In genomic region chr3:50695031-50695430, GRCh38 we compare ENCODE assay signal across 40 cellular contexts.
"Had no signal": no experiment of that assay in that cellular context is flagged by ENCODE, and none has a peak within 500 bp of the region (broad histone marks: within the 10 kb centered on the region; RNA-seq: fewer than 3 reads in every experiment).

No MANE protein-coding gene starts in this region.

- H3K4me3 Mint-ChIP-seq: activated naive CD4-positive, alpha-beta T cell treated with anti-CD3 and anti-CD28 coated beads for 36 hours; activated naive CD4-positive, alpha-beta T cell treated with anti-CD3 and anti-CD28 coated beads, Interleukin-2, amount 10 ng/mL, durations not matched to agents 7 days and 5 days; activated naive CD4-positive, alpha-beta T cell treated with anti-CD3 and anti-CD28 coated beads, Interleukin-2, amount 50 U/mL, for 24 hours; activated naive CD8-positive, alpha-beta T cell; activated naive CD8-positive, alpha-beta T cell treated with anti-CD3 and anti-CD28 coated beads for 36 hours; activated naive CD8-positive, alpha-beta T cell treated with anti-CD3 and anti-CD28 coated beads, Interleukin-2, amount 10 ng/mL, durations not matched to agents 7 days and 5 days; activated naive CD8-positive, alpha-beta T cell treated with anti-CD3 and anti-CD28 coated beads, Interleukin-2, amount 50 U/mL, for 24 hours; activated T-cell treated with anti-CD3 and anti-CD28 coated beads, Interleukin-2, amount 50 U/mL, for 24 hours; activated T-cell treated with anti-CD3 and anti-CD28 coated beads, Interleukin-2, amount 50 U/mL, for 4 hours; activated T-cell treated with anti-CD3 and anti-CD28 coated beads, Interleukin-2, amount 50 U/mL, for 72 hours; activated T-helper 1 cell treated with anti-CD3 and anti-CD28 coated beads, Interleukin-12 subunit alpha, Interleukin-12 subunit beta, Interleukin-2, Interleukin-4 antibody, amounts not matched to agents 30 ng/mL and 10 ng/mL and 1 ng/mL, durations not matched to agents 14 hours and 24 hours and 36 hours; activated T-helper 17 cell treated with anti-CD3 and anti-CD28 coated beads, Interleukin-2, amount 50 U/mL, for 72 hours; brain; central memory CD8-positive, alpha-beta T cell had no signal

- H3K4me3 ChIP-seq: adrenal gland, ascending aorta, body of pancreas, breast epithelium, cardiac muscle cell had no signal

- H3K9me3 Mint-ChIP-seq: activated naive CD4-positive, alpha-beta T cell treated with anti-CD3 and anti-CD28 coated beads, Interleukin-2, amount 50 U/mL, for 24 hours; central memory CD8-positive, alpha-beta T cell had no signal

- H3K36me3 ChIP-seq: adrenal gland, ascending aorta, brain microvascular endothelial cell, breast epithelium, cardiac muscle cell had no signal

- H3K27me3 ChIP-seq: adrenal gland, ascending aorta, body of pancreas, brain microvascular endothelial cell, breast epithelium, cardiac muscle cell had no signal

- H3K27me3 Mint-ChIP-seq: activated naive CD4-positive, alpha-beta T cell treated with anti-CD3 and anti-CD28 coated beads, Interleukin-2, amount 50 U/mL, for 24 hours; activated naive CD8-positive, alpha-beta T cell; activated naive CD8-positive, alpha-beta T cell treated with anti-CD3 and anti-CD28 coated beads for 36 hours; activated naive CD8-positive, alpha-beta T cell treated with anti-CD3 and anti-CD28 coated beads, Interleukin-2, amount 10 ng/mL, durations not matched to agents 7 days and 5 days; activated naive CD8-positive, alpha-beta T cell treated with anti-CD3 and anti-CD28 coated beads, Interleukin-2, amount 50 U/mL, for 24 hours; activated T-helper 17 cell treated with anti-CD3 and anti-CD28 coated beads, Interleukin-2, amount 50 U/mL, for 72 hours had no signal

- H3K9me3 ChIP-seq: adrenal gland, ascending aorta, breast epithelium had no signal

- H3K4me1 Mint-ChIP-seq: activated naive CD4-positive, alpha-beta T cell treated with anti-CD3 and anti-CD28 coated beads, Interleukin-2, amount 10 ng/mL, durations not matched to agents 7 days and 5 days; activated naive CD4-positive, alpha-beta T cell treated with anti-CD3 and anti-CD28 coated beads, Interleukin-2, amount 50 U/mL, for 24 hours; activated naive CD8-positive, alpha-beta T cell treated with anti-CD3 and anti-CD28 coated beads for 36 hours; activated naive CD8-positive, alpha-beta T cell treated with anti-CD3 and anti-CD28 coated beads, Interleukin-2, amount 10 ng/mL, durations not matched to agents 7 days and 5 days; activated naive CD8-positive, alpha-beta T cell treated with anti-CD3 and anti-CD28 coated beads, Interleukin-2, amount 50 U/mL, for 24 hours; activated T-helper 17 cell treated with anti-CD3 and anti-CD28 coated beads, Interleukin-2, amount 50 U/mL, for 72 hours; central memory CD8-positive, alpha-beta T cell had no signal

- FAIRE-seq: astrocyte, bronchial epithelial cell had no signal

- H3K27ac ChIP-seq: adrenal gland, ascending aorta, body of pancreas, brain microvascular endothelial cell, breast epithelium, cardiac muscle cell had no signal

- DNase-seq: activated effector memory CD4-positive, alpha-beta T cell treated with anti-CD3 and anti-CD28 coated beads, Interleukin-2, amount 50 U/mL, for 16 hours; activated effector memory CD4-positive, alpha-beta T cell treated with Interleukin-2 at 50 U/mL for 16 hours; activated gamma-delta T cell; activated gamma-delta T cell treated with Interleukin-2 at 50 U/mL for 16 hours; activated naive CD4-positive, alpha-beta T cell; activated naive CD4-positive, alpha-beta T cell treated with anti-CD3 and anti-CD28 coated beads for 36 hours; activated naive CD4-positive, alpha-beta T cell treated with anti-CD3 and anti-CD28 coated beads, Interleukin-2, amount 10 ng/mL, durations not matched to agents 7 days and 5 days; activated naive CD4-positive, alpha-beta T cell treated with anti-CD3 and anti-CD28 coated beads, Interleukin-2, amount 50 U/mL, for 16 hours; activated naive CD4-positive, alpha-beta T cell treated with Interleukin-2 at 50 U/mL for 16 hours; activated naive CD8-positive, alpha-beta T cell treated with anti-CD3 and anti-CD28 coated beads for 36 hours; activated naive CD8-positive, alpha-beta T cell treated with anti-CD3 and anti-CD28 coated beads, Interleukin-2, amount 10 ng/mL, durations not matched to agents 7 days and 5 days; activated naive CD8-positive, alpha-beta T cell treated with anti-CD3 and anti-CD28 coated beads, Interleukin-2, amount 50 U/mL, for 24 hours; activated T-cell treated with anti-CD3 and anti-CD28 coated beads, Interleukin-2, amount 50 U/mL, for 1 hour; activated T-cell treated with anti-CD3 and anti-CD28 coated beads, Interleukin-2, amount 50 U/mL, for 24 hours; activated T-cell treated with anti-CD3 and anti-CD28 coated beads, Interleukin-2, amount 50 U/mL, for 4 hours; activated T-cell treated with anti-CD3 and anti-CD28 coated beads, Interleukin-2, amount 50 U/mL, for 48 hours; activated T-cell treated with anti-CD3 and anti-CD28 coated beads, Interleukin-2, amount 50 U/mL, for 72 hours; adrenal gland; amniotic stem cell; amygdala; anterior cingulate cortex; aorta; body of pancreas; brain microvascular endothelial cell; caudate nucleus; central memory CD4-positive, alpha-beta T cell; cerebellar nuclear complex had no signal

- H3K36me3 Mint-ChIP-seq: activated naive CD4-positive, alpha-beta T cell treated with anti-CD3 and anti-CD28 coated beads, Interleukin-2, amount 10 ng/mL, durations not matched to agents 7 days and 5 days had no signal

- H3K27ac Mint-ChIP-seq: activated naive CD4-positive, alpha-beta T cell treated with anti-CD3 and anti-CD28 coated beads for 36 hours; activated naive CD4-positive, alpha-beta T cell treated with anti-CD3 and anti-CD28 coated beads, Interleukin-2, amount 10 ng/mL, durations not matched to agents 7 days and 5 days; activated naive CD4-positive, alpha-beta T cell treated with anti-CD3 and anti-CD28 coated beads, Interleukin-2, amount 50 U/mL, for 24 hours; activated naive CD4-positive, alpha-beta T cell treated with anti-CD3 and anti-CD28 coated beads, Interleukin-2, amount 50 U/mL, for 72 hours; activated naive CD8-positive, alpha-beta T cell; activated naive CD8-positive, alpha-beta T cell treated with anti-CD3 and anti-CD28 coated beads for 36 hours; activated naive CD8-positive, alpha-beta T cell treated with anti-CD3 and anti-CD28 coated beads, Interleukin-2, amount 10 ng/mL, durations not matched to agents 7 days and 5 days; activated naive CD8-positive, alpha-beta T cell treated with anti-CD3 and anti-CD28 coated beads, Interleukin-2, amount 50 U/mL, for 24 hours; activated T-cell treated with anti-CD3 and anti-CD28 coated beads, Interleukin-2, amount 50 U/mL, for 24 hours; activated T-cell treated with anti-CD3 and anti-CD28 coated beads, Interleukin-2, amount 50 U/mL, for 72 hours; activated T-helper 1 cell treated with anti-CD3 and anti-CD28 coated beads, Interleukin-12 subunit alpha, Interleukin-12 subunit beta, Interleukin-2, Interleukin-4 antibody, amounts not matched to agents 30 ng/mL and 10 ng/mL and 1 ng/mL, durations not matched to agents 14 hours and 24 hours and 36 hours; activated T-helper 17 cell treated with anti-CD3 and anti-CD28 coated beads, Interleukin-2, amount 50 U/mL, for 72 hours; activated T-helper 2 cell treated with anti-CD3 and anti-CD28 coated beads, Interferon-gamma antibody, Interleukin-2, Interleukin-4, amounts not matched to agents 10 μg/mL and 5 μg/mL and 100 μg/mL, durations not matched to agents 14 hours and 24 hours and 36 hours; brain had no signal

- H3K4me1 ChIP-seq: adrenal gland, ascending aorta, body of pancreas, breast epithelium had no signal
